In the genomic region with DNA sequence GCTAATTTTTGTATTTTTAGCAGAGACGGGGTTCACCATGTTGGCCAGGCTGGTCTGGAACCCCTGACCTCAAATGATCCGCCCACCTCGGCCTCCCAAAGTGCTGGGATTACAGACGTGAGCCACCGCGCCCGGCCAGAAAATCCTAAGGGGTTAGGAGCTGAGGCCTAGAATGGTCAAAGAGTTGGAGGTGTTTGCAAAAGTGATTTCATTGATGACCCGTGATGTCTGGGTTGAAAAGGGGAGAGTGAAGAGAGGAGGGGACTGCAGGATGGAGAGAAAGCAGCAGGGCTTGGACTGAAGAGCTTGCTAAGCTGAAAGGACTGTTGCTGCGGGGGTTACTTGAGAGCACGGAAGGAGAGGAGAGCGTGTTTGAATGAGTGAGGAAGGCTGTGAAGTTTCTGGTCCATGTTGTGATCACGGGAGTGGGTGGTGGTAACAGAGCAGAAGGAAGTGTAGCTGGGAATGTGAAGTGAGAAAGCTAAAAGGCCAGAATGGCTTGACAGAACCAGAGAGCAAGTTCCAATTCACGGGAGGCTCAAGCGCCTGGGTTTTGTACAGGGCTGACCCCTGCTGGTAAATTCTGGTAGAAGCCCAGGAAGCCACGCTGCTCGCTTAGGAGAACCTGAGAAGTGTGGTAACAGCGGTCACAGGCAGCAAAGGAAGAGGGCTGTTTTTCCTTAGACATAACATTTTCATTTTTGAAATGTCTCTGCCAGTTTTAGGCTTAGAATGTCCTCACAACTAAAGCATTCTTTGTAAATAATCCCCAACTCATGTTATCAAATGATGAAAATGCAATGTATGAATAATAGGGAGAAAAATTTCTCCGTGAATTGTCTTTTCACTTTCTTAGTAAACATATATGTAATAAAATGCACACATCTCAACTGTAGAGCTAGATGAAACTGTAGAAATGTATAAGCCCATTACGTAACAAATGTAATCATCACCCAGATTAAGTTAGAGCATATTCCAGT, we compare ENCODE assay signal across 8 cellular contexts. TPM values are rescaled to one million over a fixed set of nuclear protein-coding genes. Genes with fewer than 3 reads are reported as not detected.
DNase-seq lines count a peak whose midpoint lies in the region; TF ChIP-seq lines count a peak whose summit lies in the region.

No MANE protein-coding gene starts in this region.

- no peaks in the 10 kb centered on the region for H3K9me3 ChIP-seq in WERI-Rb-1 (ENCODE audit: severe bottlenecking)
- no peaks in the 10 kb centered on the region for H3K9me3 ChIP-seq in breast epithelium

- no peak overlapping the region for H3K4me3 ChIP-seq in HFF-Myc (replicated peaks; ENCODE audit: low read depth, low read length)
- no peak overlapping the region for H3K4me3 ChIP-seq in WERI-Rb-1 (ENCODE audit: low read depth, low read length)
- H3K4me3 ChIP-seq in breast epithelium: no peak overlapping the region

- peaks cover 0 to 10% (median 3%) of the 10 kb centered on the region in 3 donors for H3K27me3 Mint-ChIP-seq in immature natural killer cell (ENCODE audit: low read depth in 3 of 3)

- H3K27ac ChIP-seq in WERI-Rb-1: no peak overlapping the region
- no peak overlapping the region for H3K27ac ChIP-seq in breast epithelium

- TF ChIP-seq POLR2A in breast epithelium (IDR thresholded peaks at IDR 0.05): no peak

- H3K4me1 Mint-ChIP-seq in immature natural killer cell: peaks cover 9 to 10% of the 10 kb centered on the region in 2 donors

- H3K4me1 ChIP-seq in breast epithelium: no peaks in the 10 kb centered on the region

- no peaks in the 10 kb centered on the region for H3K27me3 ChIP-seq in WERI-Rb-1 (ENCODE audit: insufficient read depth, low read depth, severe bottlenecking)
- no peaks in the 10 kb centered on the region for H3K27me3 ChIP-seq in breast epithelium

- H3K36me3 Mint-ChIP-seq in immature natural killer cell: no peaks in the 10 kb centered on the region

- H3K27ac Mint-ChIP-seq in immature natural killer cell: no peak overlapping the region

- H3K9me3 Mint-ChIP-seq in immature natural killer cell: no peaks in the 10 kb centered on the region

- peak overlapping the region in 1 of 5 donors; percentile 13 for H3K4me3 Mint-ChIP-seq in immature natural killer cell

- DNase-seq in ELR (ENCODE audit: low read depth): peak; percentile 72
- DNase-seq in HFF-Myc (ENCODE audit: extremely low read depth, low read depth): peak; percentile 50
- peak; percentile 22 for DNase-seq in NCI-H2029 treated with DMSO at 0.1 percent for 48 hours (lab: John Stamatoyannopoulos, UW)
- DNase-seq in WERI-Rb-1: peak; percentile 82
- DNase-seq in breast epithelium (ENCODE audit: low spot score in 2 of 2): peak; percentile 69 to 70
- DNase-seq in immature natural killer cell: peak; percentile 34 to 58 (median 41)
- DNase-seq in stimulated activated CD4-positive, alpha-beta T cell treated with anti-CD3 and anti-CD28 coated beads, Interleukin-12 subunit alpha, Interleukin-12 subunit beta, amount 100 ng/mL, for 24 hours (ENCODE audit: low read depth in 2 of 2): peak; percentile 17 to 52
- no peak for DNase-seq in NK-92 (lab: John Stamatoyannopoulos, UW; ENCODE audit: unreplicated experiment)

- intact Hi-C loops in breast epithelium (cut with DNase I; ENCODE audit: low total_unique reads): no loop called here

- no peaks in the 10 kb centered on the region for H3K36me3 ChIP-seq in WERI-Rb-1
- H3K36me3 ChIP-seq in breast epithelium: no peaks in the 10 kb centered on the region

- TF ChIP-seq CTCF in HFF-Myc (IDR thresholded peaks at IDR 0.05; ENCODE audit: low read depth, low read length, missing control alignments) (peak; percentile 84), WERI-Rb-1 (IDR thresholded peaks at IDR 0.05; ENCODE audit: low read depth, low read length) (peak; percentile 93), breast epithelium (IDR thresholded peaks at IDR 0.05) (peak; percentile 36 to 84 (median 63))

RNA-seq across cellular contexts. Expression of gene ACTR2, which starts 40.5 kb away (rescaled TPM):
- total RNA-seq in breast epithelium: 10 to 100 TPM; 74.7 to 98.4 (median 75.1) TPM
- polyA plus RNA-seq in immature natural killer cell: 100 to 1,000 TPM; 292 to 478 (median 422) TPM

RNA-seq across cellular contexts. Expression of gene RAB1A, which starts 57.3 kb away (rescaled TPM):
- total RNA-seq in breast epithelium: 100 to 1,000 TPM in 1 of 3 donors, 10 to 100 TPM in 2; 86.1 to 107 (median 89.5) TPM
- 10 to 100 TPM; 32.7 to 84.7 (median 43.8) TPM for polyA plus RNA-seq in immature natural killer cell
